8 cellular contexts compared by ENCODE assay signal in the genomic region with DNA sequence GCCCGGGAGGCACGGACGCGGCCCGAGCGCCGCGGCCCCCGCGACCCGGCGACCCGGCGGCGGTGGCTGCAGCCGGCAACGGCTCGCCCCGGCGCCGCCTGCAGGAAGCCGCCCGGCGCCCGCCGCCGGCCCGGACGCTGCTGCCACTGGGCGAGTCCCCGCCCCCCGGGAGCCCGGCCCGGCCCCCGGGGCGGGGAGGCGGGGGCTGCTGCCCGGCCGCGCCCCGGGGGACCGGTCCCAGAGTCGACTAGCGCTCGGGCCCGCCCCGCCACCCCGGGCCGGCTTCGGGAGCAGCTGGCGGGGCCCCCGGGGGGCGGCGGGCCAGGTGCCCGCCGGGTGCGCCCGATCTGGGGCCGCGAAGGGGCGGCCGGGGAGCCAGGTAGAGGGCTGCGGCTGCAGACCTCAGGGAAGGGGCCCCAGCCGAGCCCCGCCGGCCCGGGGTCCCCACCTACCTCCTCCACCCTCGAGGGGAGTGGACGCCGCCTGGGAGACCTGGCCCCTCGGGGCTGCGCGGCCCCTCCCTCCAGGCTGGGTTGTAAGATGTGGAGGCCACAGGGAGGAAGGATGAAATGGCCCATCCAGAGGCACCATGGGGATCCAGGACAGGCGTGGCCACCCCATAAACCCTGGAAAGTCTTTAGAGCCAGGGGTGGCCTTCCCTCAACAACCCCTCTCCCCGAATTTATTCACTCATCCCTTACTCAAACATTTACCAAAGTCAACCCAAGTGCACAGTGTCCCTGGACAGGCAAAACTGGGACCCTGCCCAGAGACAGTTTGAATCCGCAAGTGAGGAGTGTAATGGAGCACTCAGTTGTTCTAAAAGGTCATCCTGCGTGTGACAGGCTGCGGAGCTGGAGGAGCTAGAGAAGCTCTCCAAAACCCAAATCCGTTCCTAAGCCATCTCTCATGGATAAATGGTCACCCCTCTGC. TPM values are rescaled to one million over a fixed set of nuclear protein-coding genes. Genes with fewer than 3 reads are reported as not detected.
DNase-seq lines count a peak whose midpoint lies in the region; ATAC-seq and TF ChIP-seq lines count a peak whose summit lies in the region.

A gene with protein sequence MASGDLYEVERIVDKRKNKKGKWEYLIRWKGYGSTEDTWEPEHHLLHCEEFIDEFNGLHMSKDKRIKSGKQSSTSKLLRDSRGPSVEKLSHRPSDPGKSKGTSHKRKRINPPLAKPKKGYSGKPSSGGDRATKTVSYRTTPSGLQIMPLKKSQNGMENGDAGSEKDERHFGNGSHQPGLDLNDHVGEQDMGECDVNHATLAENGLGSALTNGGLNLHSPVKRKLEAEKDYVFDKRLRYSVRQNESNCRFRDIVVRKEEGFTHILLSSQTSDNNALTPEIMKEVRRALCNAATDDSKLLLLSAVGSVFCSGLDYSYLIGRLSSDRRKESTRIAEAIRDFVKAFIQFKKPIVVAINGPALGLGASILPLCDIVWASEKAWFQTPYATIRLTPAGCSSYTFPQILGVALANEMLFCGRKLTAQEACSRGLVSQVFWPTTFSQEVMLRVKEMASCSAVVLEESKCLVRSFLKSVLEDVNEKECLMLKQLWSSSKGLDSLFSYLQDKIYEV (minus strand): TSS at position 148 of the 933 bp plus-strand sequence. CDS start 425 bp downstream, outside the sequence.

- no peaks in the 10 kb centered on the region for H3K27me3 Mint-ChIP-seq in T-cell

- H3K27me3 ChIP-seq in body of pancreas (no peaks in the 10 kb centered on the region), iPS-20b (ENCODE audit: insufficient read depth, low read length) (peaks cover 57% of the 10 kb centered on the region)

- H3K27ac ChIP-seq in body of pancreas (peak within 1 kb of the TSS; percentile 9 to 75 (median 46)), iPS-20b (ENCODE audit: low read length) (no peak within 1 kb of the TSS)

- H3K27ac Mint-ChIP-seq in T-cell: peak within 1 kb of the TSS; percentile 82 to 96

- POLR2A ChIA-PET in T-cell (lab: Charles Lee): no interaction called here

- H3K4me3 ChIP-seq in body of pancreas (peak within 1 kb of the TSS in 1 of 2 donors; percentile 54), iPS-20b (ENCODE audit: low read length) (peak within 1 kb of the TSS; percentile 62)

- CTCF ChIA-PET in T-cell (lab: Charles Lee): interaction anchor here in 1 of 2 donors (0.5 kb wide), 1 partner anchor 29 kb away, joined by 3 read pairs; no protein-coding TSS in a partner anchor

- H3K36me3 ChIP-seq in body of pancreas (replicated peaks in 1 of 2; ENCODE audit: insufficient read depth in 1 of 2, low read depth in 2 of 2) (no peaks in the 10 kb centered on the region), iPS-20b (ENCODE audit: insufficient read depth, low read depth, low read length) (no peaks in the 10 kb centered on the region)

- ATAC-seq in HG02970 (IDR thresholded peaks at IDR 0.05; ENCODE audit: low FRiP score, unreplicated experiment) (peak; percentile 75), T-cell (replicated peaks in 1 of 4) (peak; percentile 72 to 76 (median 72)), body of pancreas (peak; percentile 78)

- H3K4me3 Mint-ChIP-seq in T-cell: peak within 1 kb of the TSS; percentile 86 to 97 (median 92)

- intact Hi-C loops in body of pancreas (cut with DNase I): no loop called here

- 7 to 47% methylated on average over 6 to 37 of the region's 79 CpGs for WGBS in body of pancreas, 2 donors

- DNase-seq in NCI-H146 (lab: John Stamatoyannopoulos, UW): peak; percentile 34
- DNase-seq in NCI-H146 treated with DMSO at 0.1 percent for 48 hours (lab: John Stamatoyannopoulos, UW; ENCODE audit: unreplicated experiment): no peak
- DNase-seq in T-cell: peak in 16 of 34 experiments; percentile 4 to 57 (median 20)
- peak; percentile 40 to 69 (median 48) for DNase-seq in body of pancreas
- DNase-seq in stimulated activated CD4-positive, alpha-beta T cell treated with anti-CD3 and anti-CD28 coated beads, Interleukin-12 subunit alpha, Interleukin-12 subunit beta, amount 100 ng/mL, for 4 hours: peak; percentile 51
- DNase-seq in NCI-H2227 treated with DMSO at 0.1 percent for 48 hours (lab: John Stamatoyannopoulos, UW): no peak

- TF ChIP-seq CTCF in body of pancreas (IDR thresholded peaks at IDR 0.05): peak in 1 of 7 experiments; percentile 5

- TF ChIP-seq POLR2A in body of pancreas (IDR thresholded peaks at IDR 0.05): no peak

- H3K9ac ChIP-seq in iPS-20b (ENCODE audit: low read depth, low read length): no peak within 1 kb of the TSS

- no peaks in the 10 kb centered on the region for H3K36me3 Mint-ChIP-seq in T-cell

- H3K9me3 Mint-ChIP-seq in T-cell: peaks cover 0 to 5% (median 0%) of the 10 kb centered on the region in 3 donors

- no peaks in the 10 kb centered on the region for H3K9me3 ChIP-seq in body of pancreas
- H3K9me3 ChIP-seq in iPS-20b (ENCODE audit: insufficient read depth, low read depth, low read length): no peaks in the 10 kb centered on the region

- H3K4me1 ChIP-seq in body of pancreas (peaks cover 4% of the 10 kb centered on the region), iPS-20b (ENCODE audit: insufficient read depth, low read length) (no peaks in the 10 kb centered on the region)

- peaks cover 20 to 53% (median 36%) of the 10 kb centered on the region in 3 donors for H3K4me1 Mint-ChIP-seq in T-cell

RNA-seq across cellular contexts. Expression of the gene that starts here (rescaled TPM):
- total RNA-seq in T-cell (10 to 100 TPM; 15.4 to 45.4 (median 32.1) TPM), body of pancreas (1 to 10 TPM; 1.6 to 7.8 TPM)

Comparison
In these comparisons a context has a peak if more than half of its experiments do, and no peak if none do; other contexts are left out.
1. DNase-seq: peak in NCI-H146 (single experiment), body of pancreas (4 of 4) and stimulated activated CD4-positive, alpha-beta T cell treated with anti-CD3 and anti-CD28 coated beads, Interleukin-12 subunit alpha, Interleukin-12 subunit beta, amount 100 ng/mL, for 4 hours (single experiment); none in NCI-H146 treated with DMSO at 0.1 percent for 48 hours (single experiment) and NCI-H2227 treated with DMSO at 0.1 percent for 48 hours (single experiment).
2. Peak in every context shown above with its lines, with median percentiles within 50 percentile points of each other: ATAC-seq.